In the genomic region with DNA sequence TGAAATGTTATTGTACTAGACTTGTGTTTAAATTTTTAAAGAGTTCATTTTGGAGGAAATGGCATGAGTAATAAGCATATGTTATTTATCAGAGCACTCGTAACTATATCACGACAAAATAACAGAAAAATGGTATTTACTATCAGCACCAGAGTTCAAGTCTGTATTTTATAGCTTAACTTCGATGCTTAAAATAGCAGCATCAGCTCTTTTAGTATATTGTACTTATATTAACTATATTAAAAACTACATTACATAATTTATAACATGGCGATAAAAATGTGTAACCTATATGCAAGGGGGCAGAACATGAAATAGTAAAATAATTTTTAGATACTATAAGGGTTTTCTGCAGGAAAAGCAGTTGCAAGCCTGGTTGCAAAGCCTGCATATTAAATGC, we compare ENCODE assay signal across 26 cellular contexts.
"Had no signal": no experiment of that assay in that cellular context is flagged by ENCODE, and none has a peak within 500 bp of the region (broad histone marks: within the 10 kb centered on the region; RNA-seq: fewer than 3 reads in every experiment).

No MANE protein-coding gene starts in this region.

- H3K27me3 ChIP-seq: brain microvascular endothelial cell, cardiac muscle cell, SJCRH30 had no signal

- H3K4me2 ChIP-seq: KMS-11, SK-N-SH had no signal

- H3K36me3 ChIP-seq: brain microvascular endothelial cell, cardiac muscle cell, SJCRH30 had no signal

- H3K27ac ChIP-seq: brain microvascular endothelial cell, cardiac muscle cell, KMS-11, SJCRH30 had no signal

- H3K4me1 ChIP-seq: SJCRH30 had no signal

- H3K9ac ChIP-seq: KMS-11, SK-N-SH had no signal

- DNase-seq: activated CD4-positive, alpha-beta T cell treated with anti-CD3 and anti-CD28 coated beads for 4 hours; activated CD4-positive, alpha-beta T cell treated with anti-CD3 and anti-CD28 coated beads, Interleukin-2, amount 50 U/mL, for 4 hours; activated CD8-positive, alpha-beta memory T cell treated with anti-CD3 and anti-CD28 coated beads, Interleukin-2, amount 50 U/mL, for 48 hours; activated CD8-positive, alpha-beta T cell treated with anti-CD3 and anti-CD28 coated beads, Interleukin-2, amount 10 ng/mL, durations not matched to agents 7 days and 5 days; activated naive CD4-positive, alpha-beta T cell; activated naive CD8-positive, alpha-beta T cell treated with anti-CD3 and anti-CD28 coated beads, Interleukin-2, amount 50 U/mL, for 24 hours; activated T-cell treated with anti-CD3 and anti-CD28 coated beads, Interleukin-2, amount 50 U/mL, for 1 hour; amygdala; brain microvascular endothelial cell; MM.1S; NCI-H1105; NCI-H1436; NCI-H1694 treated with DMSO at 0.1 percent for 48 hours; NCI-H2029 treated with DMSO at 0.1 percent for 48 hours; NCI-H345; NCI-H510A; NCI-H526 treated with DMSO at 0.1 percent for 48 hours; NCI-H82; Right ventricle myocardium superior; SJCRH30; SK-N-SH; T-helper 1 cell had no signal

- H3K9me3 ChIP-seq: SJCRH30, SK-N-SH had no signal

- H3K4me3 ChIP-seq: cardiac muscle cell, SJCRH30 had no signal

- ATAC-seq: activated CD4-positive, CD25-positive, alpha-beta regulatory T cell treated with anti-CD3 and anti-CD28 coated beads, Interleukin-2, amount 50 U/mL, for 24 hours; activated CD8-positive, alpha-beta T cell treated with anti-CD3 and anti-CD28 coated beads, Interleukin-2, amount 10 ng/mL, durations not matched to agents 7 days and 5 days; activated naive CD4-positive, alpha-beta T cell treated with anti-CD3 and anti-CD28 coated beads, Interleukin-2, amount 50 U/mL, for 72 hours; activated naive CD8-positive, alpha-beta T cell treated with anti-CD3 and anti-CD28 coated beads, Interleukin-2, amount 50 U/mL, for 24 hours had no signal
